In the genomic region with DNA sequence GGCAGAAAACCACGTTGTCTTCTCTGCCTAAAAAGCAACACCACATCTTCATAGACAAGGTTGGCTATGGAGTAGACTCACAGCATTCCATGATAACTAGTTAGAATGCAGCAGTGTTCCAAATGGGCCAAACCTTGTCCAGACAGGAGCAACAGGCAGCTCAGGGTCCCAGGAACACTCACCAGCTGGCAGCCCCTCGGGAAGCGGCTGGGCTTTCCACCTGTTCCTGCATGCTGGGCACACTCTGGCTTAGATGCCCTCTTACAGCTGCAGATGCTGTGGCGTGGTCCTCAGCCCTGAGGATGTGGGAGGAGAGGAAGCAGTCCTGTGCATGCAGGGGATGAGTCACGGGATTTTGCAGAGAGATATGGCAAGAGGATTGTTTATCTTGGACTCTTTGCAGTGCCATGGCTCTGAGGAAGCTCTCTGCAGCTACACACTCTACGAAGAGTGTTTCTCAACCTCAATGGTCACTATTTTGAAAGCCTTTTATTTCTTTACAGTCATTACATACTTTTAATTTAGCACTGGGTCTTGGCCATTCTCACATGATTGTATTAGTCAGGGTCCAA, we compare ENCODE assay signal across 7 cellular contexts. TPM values are rescaled to one million over a fixed set of nuclear protein-coding genes. Genes with fewer than 3 reads are reported as not detected.
DNase-seq lines count a peak whose midpoint lies in the region; ATAC-seq, FAIRE-seq and TF ChIP-seq lines count a peak whose summit lies in the region.

No MANE protein-coding gene starts in this region.

- no peak for TF ChIP-seq CTCF in cardiac fibroblast (IDR thresholded peaks at IDR 0.05; ENCODE audit: low read depth, low read length)

- H2AK5ac ChIP-seq in mesendoderm (ENCODE audit: low read length): no peak overlapping the region

- H3K23ac ChIP-seq in mesendoderm (ENCODE audit: low read length): peak overlapping the region; percentile 80

- H2BK5ac ChIP-seq in mesendoderm (ENCODE audit: low read length): no peak overlapping the region

- no peak overlapping the region for H3K9ac ChIP-seq in mesendoderm (ENCODE audit: low read length)

- DNase-seq in GM12891 (ENCODE audit: insufficient read length, low spot score) (no peak), NCI-H524 treated with DMSO at 0.1 percent for 48 hours (lab: John Stamatoyannopoulos, UW) (peak; percentile 57), cardiac fibroblast (ENCODE audit: low read depth in 2 of 2) (peak; percentile 97), mesendoderm (no peak), small intestine (no peak)
- DNase-seq in effector CD4-positive, alpha-beta T cell: no peak

- no peaks in the 10 kb centered on the region for H3K36me3 ChIP-seq in mesendoderm (ENCODE audit: control insufficient read depth, insufficient read depth, low read length)
- peaks cover 0 to 3% of the 10 kb centered on the region in 2 donors for H3K36me3 ChIP-seq in small intestine (ENCODE audit: control insufficient read depth in 2 of 2, insufficient read depth in 2 of 2, low read length in 2 of 2)

- H3K4ac ChIP-seq in mesendoderm (ENCODE audit: low read depth, low read length): no peak overlapping the region

- FAIRE-seq in GM12891 (lab: Jason Lieb, UNC) (peak; percentile 31), small intestine (lab: Jason Lieb, UNC) (no peak)

- H4K8ac ChIP-seq in mesendoderm (ENCODE audit: low read depth, low read length): no peak overlapping the region

- no peak overlapping the region for H3K56ac ChIP-seq in mesendoderm (ENCODE audit: low read length)

- no peaks in the 10 kb centered on the region for H3K79me1 ChIP-seq in mesendoderm (ENCODE audit: low read length)

- H3K27ac ChIP-seq in mesendoderm (ENCODE audit: low read depth, low read length) (no peak overlapping the region), small intestine (ENCODE audit: low read depth in 1 of 2, low read length in 1 of 2) (no peak overlapping the region)

- H3K4me1 ChIP-seq in mesendoderm (ENCODE audit: control insufficient read depth, low read depth, low read length) (peaks cover 2% of the 10 kb centered on the region), small intestine (ENCODE audit: control insufficient read depth in 2 of 2, insufficient read depth in 1 of 2, low read depth in 1 of 2, low read length in 1 of 2) (no peaks in the 10 kb centered on the region)

- H3K79me2 ChIP-seq in mesendoderm (ENCODE audit: control insufficient read depth, insufficient read depth, low read length): no peaks in the 10 kb centered on the region

- H3K27me3 ChIP-seq in mesendoderm (ENCODE audit: insufficient read depth, low read length, poor library complexity) (no peaks in the 10 kb centered on the region), small intestine (ENCODE audit: control insufficient read depth in 2 of 2, insufficient read depth in 2 of 2, low read length in 2 of 2) (no peaks in the 10 kb centered on the region)

- TF ChIP-seq POLR2A in GM12891 (IDR thresholded peaks at IDR 0.05; ENCODE audit: low read depth, low read length): no peak

- H3K9me3 ChIP-seq in small intestine (ENCODE audit: control insufficient read depth, low read depth): no peaks in the 10 kb centered on the region

- ATAC-seq in GM21515 (IDR thresholded peaks at IDR 0.05; ENCODE audit: unreplicated experiment): no peak

- no CpG with 5 or more reads among the region's 6 CpGs for WGBS in mesendoderm (ENCODE audit: extremely low coverage, insufficient coverage, low lambda C conversion rate)
- WGBS in small intestine, 3 donors: 46 to 57% (median 52%) methylated on average over 6 of the region's 6 CpGs

- no peak overlapping the region for H3K4me2 ChIP-seq in mesendoderm (ENCODE audit: low read length)

- H2BK15ac ChIP-seq in mesendoderm (replicated peaks; ENCODE audit: low read depth): no peak overlapping the region

- H2BK120ac ChIP-seq in mesendoderm (ENCODE audit: low read depth, low read length): no peak overlapping the region

- no peak overlapping the region for H3K18ac ChIP-seq in mesendoderm (ENCODE audit: low read length)

- H3K4me3 ChIP-seq in cardiac fibroblast (replicated peaks in 1 of 2; ENCODE audit: low read depth in 2 of 2, low read length in 2 of 2): no peak overlapping the region
- no peak overlapping the region for H3K4me3 ChIP-seq in mesendoderm (ENCODE audit: low read length)
- no peak overlapping the region for H3K4me3 ChIP-seq in small intestine (ENCODE audit: low read depth in 1 of 2, low read length in 2 of 2)

- H4K5ac ChIP-seq in mesendoderm (ENCODE audit: low read length): no peak overlapping the region

TF ChIP-seq in GM12891, 5 proteins besides CTCF, POLR2A, EP300 and RAD21:
- no peak for TF ChIP-seq POLR2AphosphoS5 (IDR thresholded peaks at IDR 0.05; ENCODE audit: low read depth, low read length)

RNA-seq across cellular contexts. Expression of a gene that starts 11.3 kb away (rescaled TPM):
- polyA plus RNA-seq in GM12891 (2012; ENCODE audit: low read depth, missing spikeins): 22.1 TPM
- polyA plus RNA-seq in mesendoderm (2013, experiment 1 of 2): 1.8 TPM
- polyA plus RNA-seq in mesendoderm (2013, experiment 2 of 2): 2.2 TPM
- 1 to 10 TPM in 1 of 3 donors, under 1 TPM in 1, not detected in 1; 0.54 to 4.1 TPM for polyA plus RNA-seq in small intestine

Comparison
In these comparisons a context has a peak if more than half of its experiments do, and no peak if none do; other contexts are left out.
1. DNase-seq: peak in NCI-H524 treated with DMSO at 0.1 percent for 48 hours (single experiment) and cardiac fibroblast (2 of 2); none in GM12891 (single experiment), mesendoderm (single experiment), effector CD4-positive, alpha-beta T cell (single experiment) and small intestine (single experiment).